ENCODE assay signal across 1 cellular context in genomic region chr4:120004054-120004453, GRCh38.
A peak's percentile ranks its signal among the peaks of the same experiment; 100 is the strongest.
TF ChIP-seq lines count a peak whose summit lies in the region.

No MANE protein-coding gene starts in this region.

TF ChIP-seq in WTC11, 78 proteins besides CTCF, POLR2A, EP300 and RAD21 (continued from another document):
- TF ChIP-seq AFF4 (CRISPR knock-in tag; IDR thresholded peaks at IDR 0.05; ENCODE audit: borderline replicate concordance): peak; percentile 88
- TF ChIP-seq JAZF1 (CRISPR knock-in tag; IDR thresholded peaks at IDR 0.05): no peak
